16 cellular contexts compared by ENCODE assay signal in genomic region chr1:182752077-182752826, GRCh38. TPM values are rescaled to one million over a fixed set of nuclear protein-coding genes. Genes with fewer than 3 reads are reported as not detected.
DNase-seq lines count a peak whose midpoint lies in the region; ATAC-seq, FAIRE-seq and TF ChIP-seq lines count a peak whose summit lies in the region.
"Had no signal": no experiment of that assay in that cellular context is flagged by ENCODE, and none has a peak within 500 bp of the region (broad histone marks: within the 10 kb centered on the region; RNA-seq: fewer than 3 reads in every experiment).

No MANE protein-coding gene starts in this region.

- no peak for FAIRE-seq in HTR-8/SVneo (lab: Jason Lieb, UNC)

- TF ChIP-seq CTCF in heart right ventricle (IDR thresholded peaks at IDR 0.05): no peak
- TF ChIP-seq CTCF in psoas muscle (IDR thresholded peaks at IDR 0.05): no peak

- no peak overlapping the region for H3K4me3 Mint-ChIP-seq in activated T-cell treated with anti-CD3 and anti-CD28 coated beads, Interleukin-2, amount 50 U/mL, for 72 hours
- H3K4me3 Mint-ChIP-seq: activated CD8-positive, alpha-beta memory T cell treated with anti-CD3 and anti-CD28 coated beads, Interleukin-2, amount 10 ng/mL, durations not matched to agents 7 days and 5 days; activated naive CD4-positive, alpha-beta T cell treated with anti-CD3 and anti-CD28 coated beads for 36 hours; CD4-positive, CD25-positive, alpha-beta regulatory T cell had no signal

- intact Hi-C loops in heart right ventricle (cut with DNase I) (no loop called here), psoas muscle (cut with DNase I) (no loop called here)

- no peaks in the 10 kb centered on the region for H3K9me3 Mint-ChIP-seq in activated T-cell treated with anti-CD3 and anti-CD28 coated beads, Interleukin-2, amount 50 U/mL, for 72 hours
- H3K9me3 Mint-ChIP-seq: activated naive CD4-positive, alpha-beta T cell treated with anti-CD3 and anti-CD28 coated beads for 36 hours; CD4-positive, CD25-positive, alpha-beta regulatory T cell had no signal

- no peaks in the 10 kb centered on the region for H3K36me3 Mint-ChIP-seq in activated T-cell treated with anti-CD3 and anti-CD28 coated beads, Interleukin-2, amount 50 U/mL, for 72 hours (ENCODE audit: insufficient read depth in 2 of 2)
- H3K36me3 Mint-ChIP-seq: CD4-positive, CD25-positive, alpha-beta regulatory T cell had no signal

- H3K36me3 ChIP-seq in heart right ventricle: no peaks in the 10 kb centered on the region
- no peaks in the 10 kb centered on the region for H3K36me3 ChIP-seq in psoas muscle (ENCODE audit: insufficient read depth in 1 of 2, low read depth in 1 of 2)
- H3K36me3 ChIP-seq: stomach, WERI-Rb-1 had no signal

- peaks cover 0 to 9% (median 0%) of the 10 kb centered on the region in 11 donors for H3K9me3 ChIP-seq in heart right ventricle
- no peaks in the 10 kb centered on the region for H3K9me3 ChIP-seq in psoas muscle
- H3K9me3 ChIP-seq: stomach had no signal

- peaks cover 26% of the 10 kb centered on the region for H3K27me3 Mint-ChIP-seq in activated T-cell treated with anti-CD3 and anti-CD28 coated beads, Interleukin-2, amount 50 U/mL, for 72 hours (ENCODE audit: low read depth)

- H3K27ac ChIP-seq in heart right ventricle: peak overlapping the region in 3 of 10 donors; percentile 20 to 43 (median 41)
- peak overlapping the region; percentile 47 for H3K27ac ChIP-seq in psoas muscle
- H3K27ac ChIP-seq: stomach, WERI-Rb-1 had no signal

- 38 to 45% methylated on average over 10 of the region's 10 CpGs for WGBS in heart right ventricle, 2 donors
- 19 to 22% (median 19%) methylated on average over 10 of the region's 10 CpGs for WGBS in psoas muscle, 3 donors

- H3K4me3 ChIP-seq in heart right ventricle: no peak overlapping the region
- H3K4me3 ChIP-seq in psoas muscle: no peak overlapping the region
- H3K4me3 ChIP-seq: stomach had no signal

- peaks cover 0 to 8% (median 0%) of the 10 kb centered on the region in 7 donors for H3K27me3 ChIP-seq in heart right ventricle
- H3K27me3 ChIP-seq in psoas muscle (ENCODE audit: insufficient read depth in 3 of 3, low read length in 2 of 3): no peaks in the 10 kb centered on the region
- H3K27me3 ChIP-seq: stomach had no signal

- ATAC-seq in heart right ventricle (peak; percentile 33 to 85 (median 65)), psoas muscle (peak; percentile 96 to 97 (median 96))
- no peak for ATAC-seq in activated T-cell treated with anti-CD3 and anti-CD28 coated beads, Interleukin-2, amount 50 U/mL, for 72 hours (replicated peaks in 1 of 2)
- ATAC-seq: activated CD8-positive, alpha-beta memory T cell treated with anti-CD3 and anti-CD28 coated beads, Interleukin-2, amount 10 ng/mL, durations not matched to agents 7 days and 5 days had no signal

- DNase-seq in COLO829 (ENCODE audit: low spot score): peak; percentile 35
- peak in 30 of 58 donors; percentile 2 to 78 (median 30) for DNase-seq in anterior cingulate cortex (lab: John Stamatoyannopoulos, UW)
- DNase-seq in heart right ventricle: peak in 1 of 2 donors; percentile 48
- peak; percentile 30 to 52 for DNase-seq in psoas muscle
- DNase-seq in stimulated activated naive CD4-positive, alpha-beta T cell (lab: John Stamatoyannopoulos, UW): no peak
- no peak for DNase-seq in activated T-cell treated with anti-CD3 and anti-CD28 coated beads, Interleukin-2, amount 50 U/mL, for 72 hours
- no peak for DNase-seq in HTR-8/SVneo (ENCODE audit: insufficient read length, low spot score)
- DNase-seq in NCI-H1105 treated with DMSO at 0.1 percent for 48 hours (lab: John Stamatoyannopoulos, UW): no peak
- DNase-seq: activated CD8-positive, alpha-beta memory T cell treated with anti-CD3 and anti-CD28 coated beads, Interleukin-2, amount 10 ng/mL, durations not matched to agents 7 days and 5 days; activated naive CD4-positive, alpha-beta T cell treated with anti-CD3 and anti-CD28 coated beads for 36 hours; CD4-positive, CD25-positive, alpha-beta regulatory T cell; GDM1; H7; NCI-H2107; stomach; WERI-Rb-1 had no signal

- H3K4me1 ChIP-seq in heart right ventricle (peaks cover 0 to 18% (median 12%) of the 10 kb centered on the region in 9 donors), psoas muscle (peaks cover 7% of the 10 kb centered on the region)
- H3K4me1 ChIP-seq: stomach had no signal

- H3K27ac Mint-ChIP-seq in activated T-cell treated with anti-CD3 and anti-CD28 coated beads, Interleukin-2, amount 50 U/mL, for 72 hours: no peak overlapping the region
- H3K27ac Mint-ChIP-seq: activated CD8-positive, alpha-beta memory T cell treated with anti-CD3 and anti-CD28 coated beads, Interleukin-2, amount 10 ng/mL, durations not matched to agents 7 days and 5 days; activated naive CD4-positive, alpha-beta T cell treated with anti-CD3 and anti-CD28 coated beads for 36 hours; CD4-positive, CD25-positive, alpha-beta regulatory T cell had no signal

- no peaks in the 10 kb centered on the region for H3K4me1 Mint-ChIP-seq in activated T-cell treated with anti-CD3 and anti-CD28 coated beads, Interleukin-2, amount 50 U/mL, for 72 hours (ENCODE audit: low read depth)
- H3K4me1 Mint-ChIP-seq: activated CD8-positive, alpha-beta memory T cell treated with anti-CD3 and anti-CD28 coated beads, Interleukin-2, amount 10 ng/mL, durations not matched to agents 7 days and 5 days; CD4-positive, CD25-positive, alpha-beta regulatory T cell had no signal

RNA-seq across cellular contexts. Expression of gene NPL, which starts 37.3 kb away (rescaled TPM):
- total RNA-seq in heart right ventricle (10 to 100 TPM in 1 of 10 donors, 1 to 10 TPM in 9; 1.8 to 26.5 (median 3.6) TPM), psoas muscle (1 to 10 TPM; 2.9 to 6.7 (median 5.5) TPM)
- polyA plus RNA-seq in heart right ventricle (1 to 10 TPM; 1.4 to 3.2 TPM), psoas muscle (1 to 10 TPM; 2.2 to 4.3 (median 2.7) TPM)
- 1 to 10 TPM; 4.4 to 7.5 TPM for total RNA-seq in activated T-cell treated with anti-CD3 and anti-CD28 coated beads, Interleukin-2, amount 50 U/mL, for 72 hours

Comparison
In these comparisons a context has a peak if more than half of its experiments do, and no peak if none do; other contexts are left out.
1. DNase-seq: peak in COLO829 (single experiment), anterior cingulate cortex (30 of 58) and psoas muscle (2 of 2); none in stimulated activated naive CD4-positive, alpha-beta T cell (0 of 6), activated T-cell treated with anti-CD3 and anti-CD28 coated beads, Interleukin-2, amount 50 U/mL, for 72 hours (0 of 2), HTR-8/SVneo (single experiment) and NCI-H1105 treated with DMSO at 0.1 percent for 48 hours (single experiment).
2. ATAC-seq: peak in heart right ventricle (8 of 8) and psoas muscle (4 of 4); none in activated T-cell treated with anti-CD3 and anti-CD28 coated beads, Interleukin-2, amount 50 U/mL, for 72 hours (0 of 2).